Comparison of ENCODE assay signal across 1 cellular context in the genomic region with DNA sequence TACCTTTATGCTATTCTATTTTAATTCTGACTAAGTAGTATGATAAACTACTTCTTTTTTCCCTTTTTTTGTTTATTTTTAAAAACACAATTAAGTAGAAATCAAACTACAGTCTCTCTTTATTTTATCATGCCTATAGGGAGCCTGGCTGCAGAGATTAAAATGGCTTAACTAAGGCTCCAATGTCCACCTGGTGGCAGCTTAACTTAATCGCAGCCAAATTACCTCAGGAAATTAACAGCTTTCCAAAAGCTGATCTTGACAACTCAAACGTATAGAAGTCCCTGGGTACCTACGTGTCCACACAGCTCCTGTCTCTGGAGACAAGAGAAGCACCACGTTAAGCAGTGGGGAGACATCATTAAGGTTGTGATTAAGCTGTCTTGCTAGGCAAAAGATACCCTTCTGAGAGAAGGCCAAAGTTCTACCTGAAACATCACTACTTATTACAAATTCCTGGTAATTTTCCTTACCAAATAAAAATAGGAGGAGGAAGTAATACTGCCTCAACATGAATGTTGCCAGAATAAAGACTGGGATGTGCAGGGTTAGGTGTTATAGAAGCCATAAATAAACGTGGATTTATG.
TF ChIP-seq lines count a peak whose summit lies in the region.

No MANE protein-coding gene starts in this region.

TF ChIP-seq in Ishikawa, 13 proteins besides CTCF, POLR2A, EP300 and RAD21 (continued from another document):
- TF ChIP-seq TEAD4 (IDR thresholded peaks at IDR 0.05): no peak
- TF ChIP-seq, protein P1, sequence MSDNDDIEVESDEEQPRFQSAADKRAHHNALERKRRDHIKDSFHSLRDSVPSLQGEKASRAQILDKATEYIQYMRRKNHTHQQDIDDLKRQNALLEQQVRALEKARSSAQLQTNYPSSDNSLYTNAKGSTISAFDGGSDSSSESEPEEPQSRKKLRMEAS (IDR thresholded peaks at IDR 0.05): no peak
- no peak for TF ChIP-seq TAF1 (IDR thresholded peaks at IDR 0.05; ENCODE audit: low read depth)
